15 cellular contexts compared by ENCODE assay signal in the genomic region with DNA sequence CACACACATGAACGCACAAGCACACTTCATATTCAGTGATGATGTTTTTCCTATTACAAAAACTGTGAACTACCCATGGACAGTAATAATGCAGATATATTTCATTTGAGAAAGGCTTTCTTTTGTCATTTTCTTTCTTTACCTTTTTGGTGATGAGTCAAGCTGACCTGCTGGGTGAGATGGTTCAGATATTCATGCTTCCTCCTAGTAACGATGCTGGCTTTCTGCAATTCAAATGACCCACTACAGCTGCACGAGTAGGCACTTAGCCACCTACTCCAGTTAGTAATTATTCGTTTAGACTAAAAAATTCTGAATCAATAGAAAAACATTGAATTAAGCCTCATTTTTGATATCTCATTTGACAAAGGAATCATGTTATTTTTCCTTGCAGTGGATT.
DNase-seq lines count a peak whose midpoint lies in the region; TF ChIP-seq lines count a peak whose summit lies in the region.
"Had no signal": no experiment of that assay in that cellular context is flagged by ENCODE, and none has a peak within 500 bp of the region (broad histone marks: within the 10 kb centered on the region; RNA-seq: fewer than 3 reads in every experiment).

No MANE protein-coding gene starts in this region.

- H3K4me2 ChIP-seq in OCI-LY7 (ENCODE audit: low read length): no peak overlapping the region

- no TSS peak for BruUV-seq in OCI-LY7 (replicated peaks; lab: Mats Ljungman, UMichigan)

- no peaks in the 10 kb centered on the region for H3K36me3 ChIP-seq in OCI-LY7 (ENCODE audit: insufficient read depth, low read length)
- H3K36me3 ChIP-seq: Peyer's patch had no signal

- no peak overlapping the region for H3K27ac ChIP-seq in OCI-LY7 (ENCODE audit: low read depth, low read length, poor library complexity, severe bottlenecking)
- H3K27ac ChIP-seq: Peyer's patch had no signal

- no peak for TF ChIP-seq CTCF in OCI-LY7 (conservative IDR thresholded peaks at IDR 0.05; ENCODE audit: low read length)

- H2AFZ ChIP-seq in OCI-LY7 (ENCODE audit: low read length): peak overlapping the region; percentile 49; the same call in 1 of the 2 replicates

- H3K4me1 ChIP-seq in OCI-LY7 (ENCODE audit: insufficient read depth, low read length, poor library complexity, severe bottlenecking): peaks cover 17% of the 10 kb centered on the region
- H3K4me1 ChIP-seq: Peyer's patch had no signal

- DNase-seq in NCI-H510A treated with DMSO at 0.1 percent for 48 hours (lab: John Stamatoyannopoulos, UW) (peak; percentile 51), NCI-H510A (lab: John Stamatoyannopoulos, UW) (no peak), NCI-H1092 treated with DMSO at 0.1 percent for 48 hours (lab: John Stamatoyannopoulos, UW) (peak; percentile 67), OCI-LY7 (ENCODE audit: low spot score) (no peak), activated gamma-delta T cell treated with Interleukin-2 at 50 U/mL for 16 hours (no peak), midbrain (lab: John Stamatoyannopoulos, UW) (no peak), NCI-H524 (lab: John Stamatoyannopoulos, UW) (no peak), OCI-M1 (lab: John Stamatoyannopoulos, UW) (no peak)
- DNase-seq: ACHN, AML-193, NCI-H2081 treated with DMSO at 0.1 percent for 48 hours, NCI-H226, NCI-H82, Peyer's patch, T-helper 9 cell had no signal

- CTCF ChIA-PET in OCI-LY7 (lab: Charles Lee; ENCODE audit: unreplicated experiment): no interaction called here

- intact Hi-C loops in OCI-LY7 (cut with micrococcal nuclease; ENCODE audit: unreplicated experiment): no loop called here

- no peak overlapping the region for H3K4me3 ChIP-seq in OCI-LY7 (ENCODE audit: low read depth, low read length, poor library complexity, severe bottlenecking)
- H3K4me3 ChIP-seq: Peyer's patch had no signal

- POLR2A ChIA-PET in OCI-LY7 (lab: Charles Lee): interaction anchor here (0.7 kb wide), 2 partner anchors 127 to 374 kb away, joined by 4 read pairs; no protein-coding TSS in a partner anchor

- peaks cover 3% of the 10 kb centered on the region; the same call in 1 of the 2 replicates for H3K9me3 ChIP-seq in OCI-LY7 (ENCODE audit: low read length)
- H3K9me3 ChIP-seq: Peyer's patch had no signal

- no peaks in the 10 kb centered on the region for H4K20me1 ChIP-seq in OCI-LY7 (ENCODE audit: insufficient read depth, low read length)

- no peaks in the 10 kb centered on the region for H3K9me2 ChIP-seq in OCI-LY7 (ENCODE audit: insufficient read depth, low read length)

- no peaks in the 10 kb centered on the region for H3K79me2 ChIP-seq in OCI-LY7 (ENCODE audit: insufficient read depth, low read depth, low read length)

Comparison
In these comparisons a context has a peak if more than half of its experiments do, and no peak if none do; other contexts are left out.
1. DNase-seq: peak in NCI-H510A treated with DMSO at 0.1 percent for 48 hours (single experiment) and NCI-H1092 treated with DMSO at 0.1 percent for 48 hours (single experiment); none in NCI-H510A (single experiment), OCI-LY7 (single experiment), activated gamma-delta T cell treated with Interleukin-2 at 50 U/mL for 16 hours (single experiment), midbrain (single experiment), NCI-H524 (0 of 2) and OCI-M1 (single experiment).